Comparison of ENCODE assay signal across 1 cellular context in genomic region chr6:18293192-18293904, GRCh38.
TF ChIP-seq lines count a peak whose summit lies in the region.

No MANE protein-coding gene starts in this region.

TF ChIP-seq in HEK293, 187 proteins besides CTCF, POLR2A, EP300 and RAD21 (continued from another document):
- no peak for TF ChIP-seq ZSCAN4 (tag by site-specific recombination; IDR thresholded peaks at IDR 0.05)
- no peak for TF ChIP-seq ZBTB1 (tag by site-specific recombination; IDR thresholded peaks at IDR 0.05)
- TF ChIP-seq HOXD13 (CRISPR knock-in tag; IDR thresholded peaks at IDR 0.05; ENCODE audit: borderline replicate concordance): no peak
- TF ChIP-seq ZNF391 (tag by site-specific recombination; IDR thresholded peaks at IDR 0.05; ENCODE audit: borderline replicate concordance, low read depth): no peak
- no peak for TF ChIP-seq TRIM28 (IDR thresholded peaks at IDR 0.05; ENCODE audit: borderline replicate concordance, low read length)
- TF ChIP-seq ZBTB26 (tag by site-specific recombination; optimal IDR thresholded peaks at IDR 0.05): no peak
- TF ChIP-seq ZFHX2 (tag by site-specific recombination; conservative IDR thresholded peaks at IDR 0.05): no peak
- no peak for TF ChIP-seq ZNF239 (tag by site-specific recombination; IDR thresholded peaks at IDR 0.05)
- 0 out of 2 replicates have a peak, but pooled peaks have one; percentile 21 for TF ChIP-seq SCRT2 (tag by site-specific recombination; IDR thresholded peaks at IDR 0.05)
- no peak for TF ChIP-seq ZNF184 (tag by site-specific recombination; IDR thresholded peaks at IDR 0.05)
- TF ChIP-seq ZNF660 (tag by site-specific recombination; IDR thresholded peaks at IDR 0.05): no peak
